ENCODE assay signal across 12 cellular contexts in genomic region chr2:101533611-101534601, GRCh38. TPM values are rescaled to one million over a fixed set of nuclear protein-coding genes. Genes with fewer than 3 reads are reported as not detected.
DNase-seq lines count a peak whose midpoint lies in the region; ATAC-seq, FAIRE-seq and TF ChIP-seq lines count a peak whose summit lies in the region.
"Had no signal": no experiment of that assay in that cellular context is flagged by ENCODE, and none has a peak within 500 bp of the region (broad histone marks: within the 10 kb centered on the region; RNA-seq: fewer than 3 reads in every experiment).

No MANE protein-coding gene starts in this region.

- H2BK120ac ChIP-seq in H9 (ENCODE audit: low read depth, low read length, poor library complexity, severe bottlenecking), result no peak overlapping the region

- H4K8ac ChIP-seq in H9 (replicated peaks; ENCODE audit: insufficient read length, low read depth, low read length), result no peak overlapping the region

- intact Hi-C loops in psoas muscle (cut with DNase I), result no loop called here

- no peak overlapping the region for H3K23ac ChIP-seq in H9 (ENCODE audit: insufficient read length, low read depth, low read length)

- H3K4me1 ChIP-seq in H9 (ENCODE audit: insufficient read depth, low read length), result no peaks in the 10 kb centered on the region; the same call in 1 of the 2 replicates
- H3K4me1 ChIP-seq in right atrium auricular region, result peaks cover 0 to 9% of the 10 kb centered on the region in 2 donors
- H3K4me1 ChIP-seq in psoas muscle, result no peaks in the 10 kb centered on the region

- H3K79me1 ChIP-seq in H9 (ENCODE audit: insufficient read depth, low read depth, low read length, poor library complexity, severe bottlenecking), result no peaks in the 10 kb centered on the region

- no peak overlapping the region for H3K4me3 Mint-ChIP-seq in H9
- H3K4me3 Mint-ChIP-seq: stimulated activated naive CD8-positive, alpha-beta T cell treated with anti-CD3 and anti-CD28 coated beads, Interleukin-15, Interleukin-2, amounts not matched to agents 100 ng/mL and 50 ng/mL, for 24 hours had no signal

- H2BK12ac ChIP-seq in H9 (ENCODE audit: insufficient read length, low read depth, low read length), result no peak overlapping the region

- H3K27me3 ChIP-seq in H9 (ENCODE audit: insufficient read depth, low read length), result no peaks in the 10 kb centered on the region
- no peaks in the 10 kb centered on the region for H3K27me3 ChIP-seq in right atrium auricular region
- no peaks in the 10 kb centered on the region for H3K27me3 ChIP-seq in psoas muscle (ENCODE audit: insufficient read depth in 3 of 3, low read length in 2 of 3)

- peaks cover 31 to 32% of the 10 kb centered on the region in 2 experiments for H3K4me1 Mint-ChIP-seq in H9

- H3K36me3 ChIP-seq in right atrium auricular region (no peaks in the 10 kb centered on the region), psoas muscle (ENCODE audit: insufficient read depth in 1 of 2, low read depth in 1 of 2) (no peaks in the 10 kb centered on the region)

- no peak overlapping the region for H3K56ac ChIP-seq in H9 (ENCODE audit: insufficient read length, low read depth, low read length)

- H4K20me1 ChIP-seq in H9 (ENCODE audit: control insufficient read depth, insufficient read depth, insufficient read length), result no peaks in the 10 kb centered on the region

- H2BK5ac ChIP-seq in H9 (ENCODE audit: insufficient read length, low read length), result no peak overlapping the region

- ATAC-seq in psoas muscle, result peak; percentile 54 to 81 (median 66)
- ATAC-seq: esophagus mucosa, SK-N-SH treated with all-trans-retinoic acid at 6 μM for 48 hours had no signal

- FAIRE-seq in GM19239 (lab: Jason Lieb, UNC) (no peak), RCC 7860 (lab: Jason Lieb, UNC) (no peak)

- H3K9me3 Mint-ChIP-seq in H9, result no peaks in the 10 kb centered on the region
- H3K9me3 Mint-ChIP-seq: stimulated activated naive CD8-positive, alpha-beta T cell treated with anti-CD3 and anti-CD28 coated beads, Interleukin-15, Interleukin-2, amounts not matched to agents 100 ng/mL and 50 ng/mL, for 24 hours had no signal

- no peak overlapping the region for H4K91ac ChIP-seq in H9 (ENCODE audit: insufficient read length, low read depth, low read length)

- H3K4me2 ChIP-seq in H9 (ENCODE audit: insufficient read depth, insufficient read length, low read length), result peak overlapping the region; percentile 16

- no peak overlapping the region for H3K4me3 ChIP-seq in right atrium auricular region
- H3K4me3 ChIP-seq in psoas muscle, result no peak overlapping the region

- H3K14ac ChIP-seq in H9 (ENCODE audit: insufficient read depth, low read length), result no peak overlapping the region

- H3K18ac ChIP-seq in H9 (ENCODE audit: insufficient read length, low read depth, low read length), result no peak overlapping the region

- TF ChIP-seq CTCF in H9 (conservative IDR thresholded peaks at IDR 0.05) (no peak), right atrium auricular region (IDR thresholded peaks at IDR 0.05) (no peak), psoas muscle (IDR thresholded peaks at IDR 0.05) (no peak)

- H3K79me2 ChIP-seq in H9 (ENCODE audit: insufficient read depth, low read length), result no peaks in the 10 kb centered on the region

- H3K27me3 Mint-ChIP-seq in H9 (ENCODE audit: low read depth), result no peaks in the 10 kb centered on the region
- H3K27me3 Mint-ChIP-seq: stimulated activated naive CD8-positive, alpha-beta T cell treated with anti-CD3 and anti-CD28 coated beads, Interleukin-15, Interleukin-2, amounts not matched to agents 100 ng/mL and 50 ng/mL, for 24 hours had no signal

- H3K23me2 ChIP-seq in H9 (ENCODE audit: insufficient read length, low read depth, low read length, poor library complexity, severe bottlenecking), result no peaks in the 10 kb centered on the region

- H3K27ac Mint-ChIP-seq in H9, result peak overlapping the region; percentile 83 to 97 (median 90)
- H3K27ac Mint-ChIP-seq: stimulated activated naive CD8-positive, alpha-beta T cell treated with anti-CD3 and anti-CD28 coated beads, Interleukin-15, Interleukin-2, amounts not matched to agents 100 ng/mL and 50 ng/mL, for 24 hours had no signal

- peak overlapping the region; percentile 46 for H2BK20ac ChIP-seq in H9 (ENCODE audit: low read depth, low read length, poor library complexity, severe bottlenecking)

- H3K9me3 ChIP-seq in H9 (ENCODE audit: control insufficient read depth, low read depth, low read length) (no peaks in the 10 kb centered on the region), right atrium auricular region (no peaks in the 10 kb centered on the region), psoas muscle (no peaks in the 10 kb centered on the region)

- no peak overlapping the region for H4K5ac ChIP-seq in H9 (ENCODE audit: insufficient read length, low read depth, low read length)

- H3K9ac ChIP-seq in H9 (ENCODE audit: extremely low read depth, insufficient read length, low read length), result no peak overlapping the region

- H3T11ph ChIP-seq in H9 (ENCODE audit: low read length), result no peak overlapping the region

- WGBS in H9 (ENCODE audit: extremely low coverage, insufficient read length, low lambda C conversion rate), result no CpG with 5 or more reads among the region's 18 CpGs
- 17 to 28% (median 24%) methylated on average over 18 of the region's 18 CpGs for WGBS in psoas muscle, 3 donors

- H2AK5ac ChIP-seq in H9 (ENCODE audit: insufficient read length, low read length), result no peak overlapping the region

- no peak overlapping the region for H2AFZ ChIP-seq in H9 (ENCODE audit: low read length)

- H3K36me3 Mint-ChIP-seq in H9 (ENCODE audit: insufficient read depth in 1 of 3, low read depth in 3 of 3), result peaks cover 0 to 7% (median 5%) of the 10 kb centered on the region in 3 experiments; a peak in 3 of 7 replicates

- no peak overlapping the region for H3K4ac ChIP-seq in H9 (ENCODE audit: low read depth, low read length)

- H3K27ac ChIP-seq in H9 (ENCODE audit: insufficient read length, low read depth, low read length) (peak overlapping the region; percentile 50), right atrium auricular region (peak overlapping the region; percentile 54 to 59), psoas muscle (peak overlapping the region; percentile 64)

- H2BK15ac ChIP-seq in H9 (ENCODE audit: low read depth, low read length), result no peak overlapping the region

- DNase-seq in H9 (peak; percentile 59), amniotic epithelial cell (ENCODE audit: low read depth) (peak; percentile 45), right atrium auricular region (ENCODE audit: low spot score) (no peak), psoas muscle (no peak), GM19239 (ENCODE audit: insufficient read length, low spot score) (no peak), RCC 7860 (ENCODE audit: low spot score) (no peak), NCI-H146 (lab: John Stamatoyannopoulos, UW) (no peak)
- DNase-seq in NK-92 treated with Interleukin-12 subunit alpha and Interleukin-12 subunit beta, amount 100 ng/mL, for 24 hours (lab: John Stamatoyannopoulos, UW), result no peak
- DNase-seq: NCI-H1105 had no signal

RNA-seq across cellular contexts. Expression of gene RFX8, which starts 59.0 kb away (rescaled TPM):
- total RNA-seq in H9 (2021) (0.22 and 0.57 TPM in 2 replicates), right atrium auricular region (under 1 TPM in 1 of 2 donors, not detected in 1; 0.35 TPM), psoas muscle (under 1 TPM in 1 of 4 donors, not detected in 3; 0.12 TPM)
- polyA plus RNA-seq in psoas muscle, result under 1 TPM in 2 of 3 donors, not detected in 1; 0.03 to 0.29 TPM
- total RNA-seq: esophagus mucosa had no signal

Comparison
In these comparisons a context has a peak if more than half of its experiments do, and no peak if none do; other contexts are left out.
1. DNase-seq: peak in H9 (single experiment) and amniotic epithelial cell (single experiment); none in right atrium auricular region (single experiment), psoas muscle (0 of 2), GM19239 (single experiment), RCC 7860 (single experiment), NCI-H146 (single experiment) and NK-92 treated with Interleukin-12 subunit alpha and Interleukin-12 subunit beta, amount 100 ng/mL, for 24 hours (single experiment).
2. Peak in every context shown above with its lines, with median percentiles within 50 percentile points of each other: H3K27ac ChIP-seq.